ENCODE assay signal across 12 cellular contexts in the genomic region with DNA sequence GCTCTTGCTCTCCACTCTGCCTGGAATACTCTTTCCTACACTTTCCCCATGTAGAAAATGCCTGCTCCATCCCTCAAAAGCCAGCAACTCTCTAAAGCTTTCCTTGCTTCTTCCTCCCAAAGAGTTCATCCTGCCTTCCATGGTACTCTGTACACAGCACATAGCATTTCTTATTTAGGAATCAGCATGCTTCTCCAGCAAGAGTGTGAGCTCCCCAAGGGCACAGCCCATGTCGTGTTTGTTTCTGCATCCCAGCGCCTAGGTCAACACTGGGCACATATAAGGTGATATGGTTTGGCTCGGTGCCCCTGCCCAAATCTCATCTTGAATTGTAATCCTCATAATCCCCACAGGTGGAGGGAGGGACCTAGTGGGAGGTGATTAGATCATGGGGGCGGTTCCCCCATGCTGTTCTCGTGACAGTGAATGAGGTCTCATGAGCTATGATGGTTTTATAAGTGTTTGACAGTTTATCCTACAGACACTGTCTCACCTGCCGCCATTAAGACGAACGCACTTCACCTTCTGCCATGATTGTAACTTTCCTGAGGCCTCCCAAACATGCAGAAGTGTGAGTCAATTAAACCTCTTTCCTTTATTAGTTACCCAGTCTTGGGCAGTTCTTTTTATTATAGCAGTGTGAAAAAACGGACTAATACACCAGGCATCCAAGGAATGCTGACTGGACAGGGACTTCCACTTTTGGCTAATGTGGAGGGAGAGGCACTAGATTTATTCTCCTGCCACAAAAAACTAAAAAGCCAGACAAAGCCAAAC. TPM values are rescaled to one million over a fixed set of nuclear protein-coding genes. Genes with fewer than 3 reads are reported as not detected.
A peak's percentile ranks its signal among the peaks of the same experiment; 100 is the strongest.
DNase-seq lines count a peak whose midpoint lies in the region; ATAC-seq and TF ChIP-seq lines count a peak whose summit lies in the region.
"Had no signal": no experiment of that assay in that cellular context is flagged by ENCODE, and none has a peak within 500 bp of the region (broad histone marks: within the 10 kb centered on the region; RNA-seq: fewer than 3 reads in every experiment).

No MANE protein-coding gene starts in this region.

- in situ Hi-C loops in ACHN (cut with HindIII; ENCODE audit: low pct_ligation_motif_present, low pct_unique_long_range_greater_than_20kb, low sequenced_read_pairs) (no loop called here), GM13976 (cut with MboI; ENCODE audit: low sequenced_read_pairs, unreplicated experiment) (no loop called here)

- peaks cover 9% of the 10 kb centered on the region for H3K27me3 Mint-ChIP-seq in nephron progenitor cell (ENCODE audit: low read depth, poor library complexity)
- no peaks in the 10 kb centered on the region for H3K27me3 Mint-ChIP-seq in activated T-cell treated with anti-CD3 and anti-CD28 coated beads, Interleukin-2, amount 50 U/mL, for 72 hours (ENCODE audit: low read depth)

- TF ChIP-seq POLR2A in Peyer's patch (IDR thresholded peaks at IDR 0.05): no peak

- H3K9me3 Mint-ChIP-seq in nephron progenitor cell: peaks cover 35% of the 10 kb centered on the region
- H3K9me3 Mint-ChIP-seq in activated T-cell treated with anti-CD3 and anti-CD28 coated beads, Interleukin-2, amount 50 U/mL, for 72 hours: peaks cover 8% of the 10 kb centered on the region in 2 donors

- TF ChIP-seq CTCF in Peyer's patch (IDR thresholded peaks at IDR 0.05) (no peak), nephron progenitor cell (IDR thresholded peaks at IDR 0.05) (no peak), GM13976 (IDR thresholded peaks at IDR 0.05; ENCODE audit: borderline replicate concordance, control extremely low read depth, extremely low read depth, insufficient read depth, missing control alignments) (no peak), GM20000 (IDR thresholded peaks at IDR 0.05; ENCODE audit: extremely low read depth, missing control alignments) (no peak)

- H3K27ac ChIP-seq in Peyer's patch: peak overlapping the region in 3 of 4 donors; percentile 44 to 62 (median 55)
- H3K27ac ChIP-seq: BLaER1 treated with 17β-estradiol and CSF1 and Interleukin-3, amounts not matched to agents 10 nM and 100 nM had no signal

- peak overlapping the region; percentile 88 for H3K27ac Mint-ChIP-seq in nephron progenitor cell
- H3K27ac Mint-ChIP-seq in activated T-cell treated with anti-CD3 and anti-CD28 coated beads, Interleukin-2, amount 50 U/mL, for 72 hours: no peak overlapping the region

- H3K27me3 ChIP-seq in Peyer's patch: no peaks in the 10 kb centered on the region
- H3K27me3 ChIP-seq: BLaER1 treated with 17β-estradiol and CSF1 and Interleukin-3, amounts not matched to agents 10 nM and 100 nM; right lobe of liver had no signal

- H3K4me1 Mint-ChIP-seq in nephron progenitor cell: peaks cover 60% of the 10 kb centered on the region
- peaks cover 14% of the 10 kb centered on the region for H3K4me1 Mint-ChIP-seq in activated T-cell treated with anti-CD3 and anti-CD28 coated beads, Interleukin-2, amount 50 U/mL, for 72 hours (ENCODE audit: low read depth)

- no peak overlapping the region for H3K4me3 Mint-ChIP-seq in nephron progenitor cell
- no peak overlapping the region for H3K4me3 Mint-ChIP-seq in activated T-cell treated with anti-CD3 and anti-CD28 coated beads, Interleukin-2, amount 50 U/mL, for 72 hours

- peak; percentile 47 for ATAC-seq in esophagus mucosa
- ATAC-seq in activated T-cell treated with anti-CD3 and anti-CD28 coated beads, Interleukin-2, amount 50 U/mL, for 72 hours (replicated peaks in 1 of 2): no peak

- H3K36me3 Mint-ChIP-seq in nephron progenitor cell (ENCODE audit: low read depth): peaks cover 48% of the 10 kb centered on the region
- H3K36me3 Mint-ChIP-seq in activated T-cell treated with anti-CD3 and anti-CD28 coated beads, Interleukin-2, amount 50 U/mL, for 72 hours (ENCODE audit: insufficient read depth in 2 of 2): peaks cover 12 to 23% of the 10 kb centered on the region in 2 donors

- DNase-seq in ACHN: peak; percentile 85
- no peak for DNase-seq in Peyer's patch
- no peak for DNase-seq in nephron progenitor cell
- no peak for DNase-seq in GM13976 (ENCODE audit: low spot score)
- no peak for DNase-seq in anterior cingulate cortex (lab: John Stamatoyannopoulos, UW)
- DNase-seq in GM20000 (ENCODE audit: low spot score): no peak
- DNase-seq in activated T-cell treated with anti-CD3 and anti-CD28 coated beads, Interleukin-2, amount 50 U/mL, for 72 hours: no peak
- DNase-seq: KG1, right lobe of liver had no signal

- H3K4me3 ChIP-seq in Peyer's patch: no peak overlapping the region
- H3K4me3 ChIP-seq: BLaER1 treated with 17β-estradiol and CSF1 and Interleukin-3, amounts not matched to agents 10 nM and 100 nM; right lobe of liver had no signal

- H3K36me3 ChIP-seq in Peyer's patch: no peaks in the 10 kb centered on the region
- H3K36me3 ChIP-seq: right lobe of liver had no signal

- no peaks in the 10 kb centered on the region for H3K9me3 ChIP-seq in Peyer's patch
- H3K9me3 ChIP-seq: right lobe of liver had no signal

- peaks cover 3 to 57% (median 8%) of the 10 kb centered on the region in 4 donors for H3K4me1 ChIP-seq in Peyer's patch

RNA-seq across cellular contexts. Expression of gene VPS37C, which starts 8.2 kb away (rescaled TPM):
- total RNA-seq in Peyer's patch: 10 to 100 TPM; 28.9 to 56.9 (median 40.3) TPM
- total RNA-seq in esophagus mucosa: 13.4 TPM
- total RNA-seq in activated T-cell treated with anti-CD3 and anti-CD28 coated beads, Interleukin-2, amount 50 U/mL, for 72 hours: 10 to 100 TPM; 13.0 to 14.9 TPM

RNA-seq across cellular contexts. Expression of gene PGA3, which starts 50.3 kb away (rescaled TPM):
- total RNA-seq in Peyer's patch (not detected), esophagus mucosa (not detected)
- total RNA-seq in activated T-cell treated with anti-CD3 and anti-CD28 coated beads, Interleukin-2, amount 50 U/mL, for 72 hours: not detected
- total RNA-seq: T-helper 2 cell treated with Interferon-gamma antibody and Interleukin-4, amounts not matched to agents 100 ng/mL and 5 ng/mL, for 36 hours had no signal

RNA-seq across cellular contexts. Expression of gene CD5, which starts 50.7 kb away (rescaled TPM):
- total RNA-seq in Peyer's patch (1 to 10 TPM; 1.5 to 8.3 (median 3.7) TPM), esophagus mucosa (0.48 TPM)
- 100 to 1,000 TPM; 285 to 317 TPM for total RNA-seq in activated T-cell treated with anti-CD3 and anti-CD28 coated beads, Interleukin-2, amount 50 U/mL, for 72 hours

Comparison
In these comparisons a context has a peak if more than half of its experiments do, and no peak if none do; other contexts are left out.
1. RNA of gene CD5, which starts 50.7 kb away (total RNA-seq): 285 to 317 TPM in activated T-cell treated with anti-CD3 and anti-CD28 coated beads, Interleukin-2, amount 50 U/mL, for 72 hours; 1.5 to 8.3 TPM in Peyer's patch and 0.48 TPM in esophagus mucosa (single experiment); every median in the first group is over 10 times any median in the second.